8 cellular contexts compared by ENCODE assay signal in the genomic region with DNA sequence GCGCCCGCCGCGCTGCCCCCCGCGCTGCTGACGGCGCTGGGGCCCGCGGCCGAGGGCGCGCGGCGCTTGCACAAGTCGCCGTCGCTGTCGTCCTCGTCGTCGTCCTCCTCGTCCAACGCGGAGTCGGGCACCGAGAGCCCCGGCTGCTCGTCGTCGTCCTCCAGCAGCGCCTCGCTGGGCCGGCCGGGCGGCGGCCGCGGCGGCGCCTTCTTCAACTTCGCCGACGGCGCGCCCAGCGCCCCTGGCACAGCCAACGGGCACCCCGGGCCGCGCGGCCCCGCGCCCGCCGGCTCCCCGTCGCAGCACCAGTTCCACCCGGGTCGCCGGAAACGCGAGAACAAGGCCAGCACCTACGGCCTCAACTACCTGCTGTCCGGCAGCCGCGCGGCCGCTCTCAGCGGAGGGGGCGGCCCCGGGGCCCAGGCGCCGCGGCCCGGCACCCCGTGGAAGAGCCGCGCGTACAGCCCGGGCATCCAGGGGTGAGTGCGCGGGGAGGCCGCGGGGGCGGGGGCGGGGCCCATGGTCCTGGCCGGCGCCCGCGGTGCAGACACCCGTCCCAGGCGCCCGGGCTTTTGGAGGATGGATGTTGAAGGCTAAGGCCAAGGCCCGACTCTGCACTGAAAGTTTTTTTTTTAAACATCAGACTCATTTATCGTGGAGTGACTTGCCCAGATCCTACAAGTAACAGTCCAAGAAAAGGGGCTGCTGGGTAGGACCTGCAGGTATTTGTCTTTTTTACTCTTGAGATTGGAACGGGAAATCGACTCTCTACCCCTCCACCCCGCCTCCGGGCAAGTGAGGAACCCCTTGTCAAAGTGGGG. TPM values are rescaled to one million over a fixed set of nuclear protein-coding genes. Genes with fewer than 3 reads are reported as not detected.
DNase-seq lines count a peak whose midpoint lies in the region; ATAC-seq, FAIRE-seq and TF ChIP-seq lines count a peak whose summit lies in the region.

No MANE protein-coding gene starts in this region.

- H3K27me3 Mint-ChIP-seq in GM23338 (ENCODE audit: insufficient read depth, low read depth, poor library complexity) (peaks cover 15% of the 10 kb centered on the region), natural killer cell (ENCODE audit: low read depth in 2 of 2) (peaks cover 7 to 8% of the 10 kb centered on the region in 2 donors)

- intact Hi-C loops in natural killer cell (cut with micrococcal nuclease), result loop anchor here (5.0 kb wide), 1 partner anchor 1222 kb away; no protein-coding TSS in a partner anchor

- ATAC-seq in GM23338 (no peak; the same call in 2 of the 3 replicates), natural killer cell (no peak), HG02678 (IDR thresholded peaks at IDR 0.05; ENCODE audit: unreplicated experiment) (no peak)

- H3K36me3 Mint-ChIP-seq in GM23338 (ENCODE audit: low read depth), result peaks cover 3% of the 10 kb centered on the region; the same call in 2 of the 3 replicates
- H3K36me3 Mint-ChIP-seq in natural killer cell, result no peaks in the 10 kb centered on the region

- peak overlapping the region; percentile 74 for H3K9ac ChIP-seq in endocrine pancreas (ENCODE audit: control insufficient read depth, insufficient read depth, low read length)

- H3K4me1 ChIP-seq in ACC112 (ENCODE audit: control insufficient read depth, insufficient read depth, low read length, unreplicated experiment), result peaks cover 26% of the 10 kb centered on the region
- H3K4me1 ChIP-seq in GM23338 (ENCODE audit: insufficient read depth), result peaks cover 15% of the 10 kb centered on the region
- H3K4me1 ChIP-seq in endocrine pancreas (ENCODE audit: control insufficient read depth, insufficient read depth, low read length), result no peaks in the 10 kb centered on the region

- H3K27me3 ChIP-seq in ACC112 (ENCODE audit: insufficient read depth, low read length) (no peaks in the 10 kb centered on the region), GM23338 (ENCODE audit: insufficient read depth) (peaks cover 10% of the 10 kb centered on the region; the same call in 1 of the 2 replicates), WERI-Rb-1 (ENCODE audit: insufficient read depth, low read depth, severe bottlenecking) (no peaks in the 10 kb centered on the region), endocrine pancreas (ENCODE audit: control insufficient read depth, insufficient read depth, low read length) (no peaks in the 10 kb centered on the region)

- H3K4me3 Mint-ChIP-seq in GM23338 (peak overlapping the region; percentile 83), natural killer cell (peak overlapping the region; percentile 82)

- H3K36me3 ChIP-seq in ACC112 (ENCODE audit: insufficient read depth, low read length) (no peaks in the 10 kb centered on the region), GM23338 (ENCODE audit: insufficient read depth) (no peaks in the 10 kb centered on the region), WERI-Rb-1 (peaks cover 41% of the 10 kb centered on the region), endocrine pancreas (ENCODE audit: control insufficient read depth, insufficient read depth, low read length) (no peaks in the 10 kb centered on the region)

- H3K4me3 ChIP-seq in ACC112 (ENCODE audit: low read depth, low read length) (peak overlapping the region; percentile 98), GM23338 (peak overlapping the region; percentile 77), WERI-Rb-1 (ENCODE audit: low read depth, low read length) (peak overlapping the region; percentile 81), endocrine pancreas (ENCODE audit: control insufficient read depth, insufficient read depth, low read length) (peak overlapping the region; percentile 93)

- H3K4me1 Mint-ChIP-seq in GM23338, result peaks cover 51% of the 10 kb centered on the region
- peaks cover 53 to 62% of the 10 kb centered on the region in 2 donors for H3K4me1 Mint-ChIP-seq in natural killer cell

- 0 out of 2 replicates have a peak, but pooled peaks cover 6% of the 10 kb centered on the region for H3F3A ChIP-seq in GM23338 (replicated peaks; ENCODE audit: low read depth)

- H3K27ac ChIP-seq in ACC112 (ENCODE audit: low read depth, low read length), result no peak overlapping the region
- H3K27ac ChIP-seq in GM23338 (ENCODE audit: low read depth), result no peak overlapping the region
- H3K27ac ChIP-seq in WERI-Rb-1, result peak overlapping the region; percentile 49

- peaks cover 40% of the 10 kb centered on the region for H4K20me1 ChIP-seq in GM23338 (replicated peaks; ENCODE audit: insufficient read depth)

- H3K9me2 ChIP-seq in GM23338 (ENCODE audit: insufficient read depth), result no peaks in the 10 kb centered on the region

- peaks cover 53% of the 10 kb centered on the region for H3K79me2 ChIP-seq in ACC112 (ENCODE audit: control insufficient read depth, insufficient read depth, low read length, unreplicated experiment)
- H3K79me2 ChIP-seq in GM23338 (replicated peaks; ENCODE audit: insufficient read depth), result peaks cover 49% of the 10 kb centered on the region

- no peaks in the 10 kb centered on the region for H3K9me3 ChIP-seq in WERI-Rb-1 (ENCODE audit: severe bottlenecking)
- no peaks in the 10 kb centered on the region for H3K9me3 ChIP-seq in endocrine pancreas (ENCODE audit: control insufficient read depth, low read length)

- FAIRE-seq in D721Med (lab: Jason Lieb, UNC), result no peak

- H2AFZ ChIP-seq in ACC112 (ENCODE audit: low read length, unreplicated experiment) (peak overlapping the region; percentile 47), GM23338 (no peak overlapping the region)

- DNase-seq in GM23338 (ENCODE audit: low spot score) (peak; percentile 35), WERI-Rb-1 (no peak), natural killer cell (peak; percentile 28), NOMO-1 treated with DMSO at 0.1 percent for 48 hours (lab: John Stamatoyannopoulos, UW; ENCODE audit: unreplicated experiment) (no peak), D721Med (ENCODE audit: insufficient read length, low spot score) (no peak)

- TF ChIP-seq CTCF in GM23338 (conservative IDR thresholded peaks at IDR 0.05; ENCODE audit: low read depth in 2 of 2) (no peak), WERI-Rb-1 (IDR thresholded peaks at IDR 0.05; ENCODE audit: low read depth, low read length) (no peak), natural killer cell (IDR thresholded peaks at IDR 0.05) (no peak), D721Med (IDR thresholded peaks at IDR 0.05; ENCODE audit: insufficient read depth, missing control alignments) (no peak)

- H3K27ac Mint-ChIP-seq in GM23338, result no peak overlapping the region
- H3K27ac Mint-ChIP-seq in natural killer cell, result peak overlapping the region; percentile 38

- no peaks in the 10 kb centered on the region; the same call in 1 of the 3 replicates for H3K9me3 Mint-ChIP-seq in GM23338
- no peaks in the 10 kb centered on the region for H3K9me3 Mint-ChIP-seq in natural killer cell

- peak overlapping the region; percentile 92 for H3K4me2 ChIP-seq in GM23338

TF ChIP-seq in GM23338, 12 proteins besides CTCF, POLR2A, EP300 and RAD21 (continues in another document):
- no peak for TF ChIP-seq NANOG (IDR thresholded peaks at IDR 0.05; ENCODE audit: borderline replicate concordance)
- TF ChIP-seq ZNF114 (CRISPR knock-in tag; IDR thresholded peaks at IDR 0.05), result no peak
- TF ChIP-seq ZNF331 (CRISPR knock-in tag; IDR thresholded peaks at IDR 0.05; ENCODE audit: low read depth), result no peak
- no peak for TF ChIP-seq EZH2 (IDR thresholded peaks at IDR 0.05; ENCODE audit: low read depth, unreplicated experiment)
- TF ChIP-seq, protein P1, sequence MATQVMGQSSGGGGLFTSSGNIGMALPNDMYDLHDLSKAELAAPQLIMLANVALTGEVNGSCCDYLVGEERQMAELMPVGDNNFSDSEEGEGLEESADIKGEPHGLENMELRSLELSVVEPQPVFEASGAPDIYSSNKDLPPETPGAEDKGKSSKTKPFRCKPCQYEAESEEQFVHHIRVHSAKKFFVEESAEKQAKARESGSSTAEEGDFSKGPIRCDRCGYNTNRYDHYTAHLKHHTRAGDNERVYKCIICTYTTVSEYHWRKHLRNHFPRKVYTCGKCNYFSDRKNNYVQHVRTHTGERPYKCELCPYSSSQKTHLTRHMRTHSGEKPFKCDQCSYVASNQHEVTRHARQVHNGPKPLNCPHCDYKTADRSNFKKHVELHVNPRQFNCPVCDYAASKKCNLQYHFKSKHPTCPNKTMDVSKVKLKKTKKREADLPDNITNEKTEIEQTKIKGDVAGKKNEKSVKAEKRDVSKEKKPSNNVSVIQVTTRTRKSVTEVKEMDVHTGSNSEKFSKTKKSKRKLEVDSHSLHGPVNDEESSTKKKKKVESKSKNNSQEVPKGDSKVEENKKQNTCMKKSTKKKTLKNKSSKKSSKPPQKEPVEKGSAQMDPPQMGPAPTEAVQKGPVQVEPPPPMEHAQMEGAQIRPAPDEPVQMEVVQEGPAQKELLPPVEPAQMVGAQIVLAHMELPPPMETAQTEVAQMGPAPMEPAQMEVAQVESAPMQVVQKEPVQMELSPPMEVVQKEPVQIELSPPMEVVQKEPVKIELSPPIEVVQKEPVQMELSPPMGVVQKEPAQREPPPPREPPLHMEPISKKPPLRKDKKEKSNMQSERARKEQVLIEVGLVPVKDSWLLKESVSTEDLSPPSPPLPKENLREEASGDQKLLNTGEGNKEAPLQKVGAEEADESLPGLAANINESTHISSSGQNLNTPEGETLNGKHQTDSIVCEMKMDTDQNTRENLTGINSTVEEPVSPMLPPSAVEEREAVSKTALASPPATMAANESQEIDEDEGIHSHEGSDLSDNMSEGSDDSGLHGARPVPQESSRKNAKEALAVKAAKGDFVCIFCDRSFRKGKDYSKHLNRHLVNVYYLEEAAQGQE (IDR thresholded peaks at IDR 0.05; ENCODE audit: unreplicated experiment), result no peak
- no peak for TF ChIP-seq POLR2AphosphoS5 (IDR thresholded peaks at IDR 0.05; ENCODE audit: low read depth)
- TF ChIP-seq EZH2phosphoT487 (IDR thresholded peaks at IDR 0.05; ENCODE audit: unreplicated experiment), result no peak
- TF ChIP-seq JUNB (IDR thresholded peaks at IDR 0.05; ENCODE audit: unreplicated experiment), result no peak
- no peak for TF ChIP-seq STAT1 (IDR thresholded peaks at IDR 0.05; ENCODE audit: unreplicated experiment)

RNA-seq across cellular contexts. Expression of a gene that starts 1.2 kb away (rescaled TPM):
- 20.2 and 24.0 TPM in 2 replicates for total RNA-seq in GM23338 (2014; rRNA removed; shearing (Covaris generic))
- 5.2 and 5.3 TPM in 2 replicates for polyA plus RNA-seq in GM23338 (2016; fragmentation: Nextera tagmentation; extraction: Ambion mirVana)
- 10 to 100 TPM; 36.0 to 65.6 (median 44.9) TPM for total RNA-seq in natural killer cell

Comparison
In these comparisons a context has a peak if more than half of its experiments do, and no peak if none do; other contexts are left out.
1. DNase-seq: peak in GM23338 (single experiment) and natural killer cell (single experiment); none in WERI-Rb-1 (single experiment), NOMO-1 treated with DMSO at 0.1 percent for 48 hours (single experiment) and D721Med (single experiment).
2. Peak in every context shown above with its lines, with median percentiles within 50 percentile points of each other: H3K4me3 ChIP-seq.